1 cellular context compared by ENCODE assay signal in the genomic region with DNA sequence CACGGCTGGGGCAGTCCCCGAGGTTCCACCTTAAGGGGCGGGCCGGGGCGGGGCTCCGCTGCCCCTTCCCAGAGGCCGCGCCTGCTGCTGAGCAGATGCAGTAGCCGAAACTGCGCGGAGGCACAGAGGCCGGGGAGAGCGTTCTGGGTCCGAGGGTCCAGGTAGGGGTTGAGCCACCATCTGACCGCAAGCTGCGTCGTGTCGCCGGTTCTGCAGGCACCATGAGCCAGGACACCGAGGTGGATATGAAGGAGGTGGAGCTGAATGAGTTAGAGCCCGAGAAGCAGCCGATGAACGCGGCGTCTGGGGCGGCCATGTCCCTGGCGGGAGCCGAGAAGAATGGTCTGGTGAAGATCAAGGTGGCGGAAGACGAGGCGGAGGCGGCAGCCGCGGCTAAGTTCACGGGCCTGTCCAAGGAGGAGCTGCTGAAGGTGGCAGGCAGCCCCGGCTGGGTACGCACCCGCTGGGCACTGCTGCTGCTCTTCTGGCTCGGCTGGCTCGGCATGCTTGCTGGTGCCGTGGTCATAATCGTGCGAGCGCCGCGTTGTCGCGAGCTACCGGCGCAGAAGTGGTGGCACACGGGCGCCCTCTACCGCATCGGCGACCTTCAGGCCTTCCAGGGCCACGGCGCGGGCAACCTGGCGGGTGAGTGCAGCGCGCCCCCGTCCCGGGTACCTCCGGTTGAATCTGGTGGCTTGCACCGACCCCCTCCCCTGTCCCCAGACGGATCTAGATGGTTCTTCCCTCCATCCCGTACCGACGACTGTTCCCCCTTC.
TF ChIP-seq lines count a peak whose summit lies in the region.

A gene (plus strand): TSS at position 94 of the 776 bp plus-strand sequence. CDS start 128 bp downstream, at position 222.

TF ChIP-seq in HepG2, 621 proteins besides CTCF, POLR2A, EP300 and RAD21 (continued from another document and continues in another):
- TF ChIP-seq, protein P1, sequence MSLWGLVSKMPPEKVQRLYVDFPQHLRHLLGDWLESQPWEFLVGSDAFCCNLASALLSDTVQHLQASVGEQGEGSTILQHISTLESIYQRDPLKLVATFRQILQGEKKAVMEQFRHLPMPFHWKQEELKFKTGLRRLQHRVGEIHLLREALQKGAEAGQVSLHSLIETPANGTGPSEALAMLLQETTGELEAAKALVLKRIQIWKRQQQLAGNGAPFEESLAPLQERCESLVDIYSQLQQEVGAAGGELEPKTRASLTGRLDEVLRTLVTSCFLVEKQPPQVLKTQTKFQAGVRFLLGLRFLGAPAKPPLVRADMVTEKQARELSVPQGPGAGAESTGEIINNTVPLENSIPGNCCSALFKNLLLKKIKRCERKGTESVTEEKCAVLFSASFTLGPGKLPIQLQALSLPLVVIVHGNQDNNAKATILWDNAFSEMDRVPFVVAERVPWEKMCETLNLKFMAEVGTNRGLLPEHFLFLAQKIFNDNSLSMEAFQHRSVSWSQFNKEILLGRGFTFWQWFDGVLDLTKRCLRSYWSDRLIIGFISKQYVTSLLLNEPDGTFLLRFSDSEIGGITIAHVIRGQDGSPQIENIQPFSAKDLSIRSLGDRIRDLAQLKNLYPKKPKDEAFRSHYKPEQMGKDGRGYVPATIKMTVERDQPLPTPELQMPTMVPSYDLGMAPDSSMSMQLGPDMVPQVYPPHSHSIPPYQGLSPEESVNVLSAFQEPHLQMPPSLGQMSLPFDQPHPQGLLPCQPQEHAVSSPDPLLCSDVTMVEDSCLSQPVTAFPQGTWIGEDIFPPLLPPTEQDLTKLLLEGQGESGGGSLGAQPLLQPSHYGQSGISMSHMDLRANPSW (CRISPR knock-in tag; IDR thresholded peaks at IDR 0.05; ENCODE audit: borderline replicate concordance): peak; percentile 93
- TF ChIP-seq ZNF296 (CRISPR knock-in tag; conservative IDR thresholded peaks at IDR 0.05) (peak; percentile 91; the same call in 1 of the 2 replicates), PHF5A (CRISPR knock-in tag; IDR thresholded peaks at IDR 0.05; ENCODE audit: low read depth, unreplicated experiment) (peak; percentile 34), SNAPC2 (CRISPR knock-in tag; IDR thresholded peaks at IDR 0.05) (no peak; the same call in none of the 2 replicates), NFYC (CRISPR knock-in tag; IDR thresholded peaks at IDR 0.05) (no peak), ZNF773 (CRISPR knock-in tag; IDR thresholded peaks at IDR 0.05; ENCODE audit: borderline replicate concordance) (peak; percentile 18), TBX3 (IDR thresholded peaks at IDR 0.05; ENCODE audit: borderline replicate concordance) (no peak), FOXP1 (IDR thresholded peaks at IDR 0.05) (no peak), FOXP1 (CRISPR knock-in tag; IDR thresholded peaks at IDR 0.05) (0 out of 2 replicates have a peak, but pooled peaks have one; percentile 7), ZBTB8A (CRISPR knock-in tag; IDR thresholded peaks at IDR 0.05; ENCODE audit: borderline replicate concordance, low read depth) (no peak), MATR3 (CRISPR knock-in tag; IDR thresholded peaks at IDR 0.05) (no peak), ZSCAN29 (CRISPR knock-in tag; conservative IDR thresholded peaks at IDR 0.05) (no peak), ETV6 (CRISPR knock-in tag; conservative IDR thresholded peaks at IDR 0.05) (no peak), TRIM24 (CRISPR knock-in tag; IDR thresholded peaks at IDR 0.05) (no peak), MEIS2 (CRISPR knock-in tag; IDR thresholded peaks at IDR 0.05) (no peak), ZNF432 (CRISPR knock-in tag; IDR thresholded peaks at IDR 0.05; ENCODE audit: borderline replicate concordance) (no peak), ARNT (IDR thresholded peaks at IDR 0.05) (no peak), ZNF552 (CRISPR knock-in tag; IDR thresholded peaks at IDR 0.05; ENCODE audit: borderline replicate concordance) (no peak), GTF3A (CRISPR knock-in tag; conservative IDR thresholded peaks at IDR 0.05) (no peak), ZC3H4 (CRISPR knock-in tag; IDR thresholded peaks at IDR 0.05; ENCODE audit: borderline replicate concordance) (0 out of 2 replicates have a peak, but pooled peaks have one; percentile 6), RARA (CRISPR knock-in tag; IDR thresholded peaks at IDR 0.05) (peak; percentile 39), ZNF589 (CRISPR knock-in tag; conservative IDR thresholded peaks at IDR 0.05) (peak; percentile 92), CCDC6 (CRISPR knock-in tag; IDR thresholded peaks at IDR 0.05) (peak; percentile 85), ZNF577 (CRISPR knock-in tag; IDR thresholded peaks at IDR 0.05; ENCODE audit: borderline replicate concordance, low read depth) (peak; percentile 86; the same call in 1 of the 2 replicates)
- TF ChIP-seq, protein P2, sequence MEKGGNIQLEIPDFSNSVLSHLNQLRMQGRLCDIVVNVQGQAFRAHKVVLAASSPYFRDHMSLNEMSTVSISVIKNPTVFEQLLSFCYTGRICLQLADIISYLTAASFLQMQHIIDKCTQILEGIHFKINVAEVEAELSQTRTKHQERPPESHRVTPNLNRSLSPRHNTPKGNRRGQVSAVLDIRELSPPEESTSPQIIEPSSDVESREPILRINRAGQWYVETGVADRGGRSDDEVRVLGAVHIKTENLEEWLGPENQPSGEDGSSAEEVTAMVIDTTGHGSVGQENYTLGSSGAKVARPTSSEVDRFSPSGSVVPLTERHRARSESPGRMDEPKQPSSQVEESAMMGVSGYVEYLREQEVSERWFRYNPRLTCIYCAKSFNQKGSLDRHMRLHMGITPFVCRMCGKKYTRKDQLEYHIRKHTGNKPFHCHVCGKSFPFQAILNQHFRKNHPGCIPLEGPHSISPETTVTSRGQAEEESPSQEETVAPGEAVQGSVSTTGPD (CRISPR knock-in tag; IDR thresholded peaks at IDR 0.05): no peak
- TF ChIP-seq, protein P3, sequence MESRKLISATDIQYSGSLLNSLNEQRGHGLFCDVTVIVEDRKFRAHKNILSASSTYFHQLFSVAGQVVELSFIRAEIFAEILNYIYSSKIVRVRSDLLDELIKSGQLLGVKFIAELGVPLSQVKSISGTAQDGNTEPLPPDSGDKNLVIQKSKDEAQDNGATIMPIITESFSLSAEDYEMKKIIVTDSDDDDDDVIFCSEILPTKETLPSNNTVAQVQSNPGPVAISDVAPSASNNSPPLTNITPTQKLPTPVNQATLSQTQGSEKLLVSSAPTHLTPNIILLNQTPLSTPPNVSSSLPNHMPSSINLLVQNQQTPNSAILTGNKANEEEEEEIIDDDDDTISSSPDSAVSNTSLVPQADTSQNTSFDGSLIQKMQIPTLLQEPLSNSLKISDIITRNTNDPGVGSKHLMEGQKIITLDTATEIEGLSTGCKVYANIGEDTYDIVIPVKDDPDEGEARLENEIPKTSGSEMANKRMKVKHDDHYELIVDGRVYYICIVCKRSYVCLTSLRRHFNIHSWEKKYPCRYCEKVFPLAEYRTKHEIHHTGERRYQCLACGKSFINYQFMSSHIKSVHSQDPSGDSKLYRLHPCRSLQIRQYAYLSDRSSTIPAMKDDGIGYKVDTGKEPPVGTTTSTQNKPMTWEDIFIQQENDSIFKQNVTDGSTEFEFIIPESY (CRISPR knock-in tag; IDR thresholded peaks at IDR 0.05): no peak
- TF ChIP-seq, protein P4, sequence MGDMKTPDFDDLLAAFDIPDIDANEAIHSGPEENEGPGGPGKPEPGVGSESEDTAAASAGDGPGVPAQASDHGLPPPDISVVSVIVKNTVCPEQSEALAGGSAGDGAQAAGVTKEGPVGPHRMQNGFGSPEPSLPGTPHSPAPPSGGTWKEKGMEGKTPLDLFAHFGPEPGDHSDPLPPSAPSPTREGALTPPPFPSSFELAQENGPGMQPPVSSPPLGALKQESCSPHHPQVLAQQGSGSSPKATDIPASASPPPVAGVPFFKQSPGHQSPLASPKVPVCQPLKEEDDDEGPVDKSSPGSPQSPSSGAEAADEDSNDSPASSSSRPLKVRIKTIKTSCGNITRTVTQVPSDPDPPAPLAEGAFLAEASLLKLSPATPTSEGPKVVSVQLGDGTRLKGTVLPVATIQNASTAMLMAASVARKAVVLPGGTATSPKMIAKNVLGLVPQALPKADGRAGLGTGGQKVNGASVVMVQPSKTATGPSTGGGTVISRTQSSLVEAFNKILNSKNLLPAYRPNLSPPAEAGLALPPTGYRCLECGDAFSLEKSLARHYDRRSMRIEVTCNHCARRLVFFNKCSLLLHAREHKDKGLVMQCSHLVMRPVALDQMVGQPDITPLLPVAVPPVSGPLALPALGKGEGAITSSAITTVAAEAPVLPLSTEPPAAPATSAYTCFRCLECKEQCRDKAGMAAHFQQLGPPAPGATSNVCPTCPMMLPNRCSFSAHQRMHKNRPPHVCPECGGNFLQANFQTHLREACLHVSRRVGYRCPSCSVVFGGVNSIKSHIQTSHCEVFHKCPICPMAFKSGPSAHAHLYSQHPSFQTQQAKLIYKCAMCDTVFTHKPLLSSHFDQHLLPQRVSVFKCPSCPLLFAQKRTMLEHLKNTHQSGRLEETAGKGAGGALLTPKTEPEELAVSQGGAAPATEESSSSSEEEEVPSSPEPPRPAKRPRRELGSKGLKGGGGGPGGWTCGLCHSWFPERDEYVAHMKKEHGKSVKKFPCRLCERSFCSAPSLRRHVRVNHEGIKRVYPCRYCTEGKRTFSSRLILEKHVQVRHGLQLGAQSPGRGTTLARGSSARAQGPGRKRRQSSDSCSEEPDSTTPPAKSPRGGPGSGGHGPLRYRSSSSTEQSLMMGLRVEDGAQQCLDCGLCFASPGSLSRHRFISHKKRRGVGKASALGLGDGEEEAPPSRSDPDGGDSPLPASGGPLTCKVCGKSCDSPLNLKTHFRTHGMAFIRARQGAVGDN (CRISPR knock-in tag; IDR thresholded peaks at IDR 0.05): peak; percentile 96
- TF ChIP-seq, protein P5, sequence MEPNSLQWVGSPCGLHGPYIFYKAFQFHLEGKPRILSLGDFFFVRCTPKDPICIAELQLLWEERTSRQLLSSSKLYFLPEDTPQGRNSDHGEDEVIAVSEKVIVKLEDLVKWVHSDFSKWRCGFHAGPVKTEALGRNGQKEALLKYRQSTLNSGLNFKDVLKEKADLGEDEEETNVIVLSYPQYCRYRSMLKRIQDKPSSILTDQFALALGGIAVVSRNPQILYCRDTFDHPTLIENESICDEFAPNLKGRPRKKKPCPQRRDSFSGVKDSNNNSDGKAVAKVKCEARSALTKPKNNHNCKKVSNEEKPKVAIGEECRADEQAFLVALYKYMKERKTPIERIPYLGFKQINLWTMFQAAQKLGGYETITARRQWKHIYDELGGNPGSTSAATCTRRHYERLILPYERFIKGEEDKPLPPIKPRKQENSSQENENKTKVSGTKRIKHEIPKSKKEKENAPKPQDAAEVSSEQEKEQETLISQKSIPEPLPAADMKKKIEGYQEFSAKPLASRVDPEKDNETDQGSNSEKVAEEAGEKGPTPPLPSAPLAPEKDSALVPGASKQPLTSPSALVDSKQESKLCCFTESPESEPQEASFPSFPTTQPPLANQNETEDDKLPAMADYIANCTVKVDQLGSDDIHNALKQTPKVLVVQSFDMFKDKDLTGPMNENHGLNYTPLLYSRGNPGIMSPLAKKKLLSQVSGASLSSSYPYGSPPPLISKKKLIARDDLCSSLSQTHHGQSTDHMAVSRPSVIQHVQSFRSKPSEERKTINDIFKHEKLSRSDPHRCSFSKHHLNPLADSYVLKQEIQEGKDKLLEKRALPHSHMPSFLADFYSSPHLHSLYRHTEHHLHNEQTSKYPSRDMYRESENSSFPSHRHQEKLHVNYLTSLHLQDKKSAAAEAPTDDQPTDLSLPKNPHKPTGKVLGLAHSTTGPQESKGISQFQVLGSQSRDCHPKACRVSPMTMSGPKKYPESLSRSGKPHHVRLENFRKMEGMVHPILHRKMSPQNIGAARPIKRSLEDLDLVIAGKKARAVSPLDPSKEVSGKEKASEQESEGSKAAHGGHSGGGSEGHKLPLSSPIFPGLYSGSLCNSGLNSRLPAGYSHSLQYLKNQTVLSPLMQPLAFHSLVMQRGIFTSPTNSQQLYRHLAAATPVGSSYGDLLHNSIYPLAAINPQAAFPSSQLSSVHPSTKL (CRISPR knock-in tag; IDR thresholded peaks at IDR 0.05): peak; percentile 20; the same call in 1 of the 2 replicates
- TF ChIP-seq, protein P6, sequence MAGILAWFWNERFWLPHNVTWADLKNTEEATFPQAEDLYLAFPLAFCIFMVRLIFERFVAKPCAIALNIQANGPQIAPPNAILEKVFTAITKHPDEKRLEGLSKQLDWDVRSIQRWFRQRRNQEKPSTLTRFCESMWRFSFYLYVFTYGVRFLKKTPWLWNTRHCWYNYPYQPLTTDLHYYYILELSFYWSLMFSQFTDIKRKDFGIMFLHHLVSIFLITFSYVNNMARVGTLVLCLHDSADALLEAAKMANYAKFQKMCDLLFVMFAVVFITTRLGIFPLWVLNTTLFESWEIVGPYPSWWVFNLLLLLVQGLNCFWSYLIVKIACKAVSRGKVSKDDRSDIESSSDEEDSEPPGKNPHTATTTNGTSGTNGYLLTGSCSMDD (CRISPR knock-in tag; IDR thresholded peaks at IDR 0.05): no peak
- TF ChIP-seq, protein P7, sequence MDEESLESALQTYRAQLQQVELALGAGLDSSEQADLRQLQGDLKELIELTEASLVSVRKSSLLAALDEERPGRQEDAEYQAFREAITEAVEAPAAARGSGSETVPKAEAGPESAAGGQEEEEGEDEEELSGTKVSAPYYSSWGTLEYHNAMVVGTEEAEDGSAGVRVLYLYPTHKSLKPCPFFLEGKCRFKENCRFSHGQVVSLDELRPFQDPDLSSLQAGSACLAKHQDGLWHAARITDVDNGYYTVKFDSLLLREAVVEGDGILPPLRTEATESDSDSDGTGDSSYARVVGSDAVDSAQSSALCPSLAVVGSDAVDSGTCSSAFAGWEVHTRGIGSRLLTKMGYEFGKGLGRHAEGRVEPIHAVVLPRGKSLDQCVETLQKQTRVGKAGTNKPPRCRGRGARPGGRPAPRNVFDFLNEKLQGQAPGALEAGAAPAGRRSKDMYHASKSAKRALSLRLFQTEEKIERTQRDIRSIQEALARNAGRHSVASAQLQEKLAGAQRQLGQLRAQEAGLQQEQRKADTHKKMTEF (CRISPR knock-in tag; IDR thresholded peaks at IDR 0.05): peak; percentile 78; the same call in 1 of the 2 replicates
- TF ChIP-seq, protein P8, sequence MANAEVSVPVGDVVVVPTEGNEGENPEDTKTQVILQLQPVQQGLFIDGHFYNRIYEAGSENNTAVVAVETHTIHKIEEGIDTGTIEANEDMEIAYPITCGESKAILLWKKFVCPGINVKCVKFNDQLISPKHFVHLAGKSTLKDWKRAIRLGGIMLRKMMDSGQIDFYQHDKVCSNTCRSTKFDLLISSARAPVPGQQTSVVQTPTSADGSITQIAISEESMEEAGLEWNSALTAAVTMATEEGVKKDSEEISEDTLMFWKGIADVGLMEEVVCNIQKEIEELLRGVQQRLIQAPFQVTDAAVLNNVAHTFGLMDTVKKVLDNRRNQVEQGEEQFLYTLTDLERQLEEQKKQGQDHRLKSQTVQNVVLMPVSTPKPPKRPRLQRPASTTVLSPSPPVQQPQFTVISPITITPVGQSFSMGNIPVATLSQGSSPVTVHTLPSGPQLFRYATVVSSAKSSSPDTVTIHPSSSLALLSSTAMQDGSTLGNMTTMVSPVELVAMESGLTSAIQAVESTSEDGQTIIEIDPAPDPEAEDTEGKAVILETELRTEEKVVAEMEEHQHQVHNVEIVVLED (CRISPR knock-in tag; IDR thresholded peaks at IDR 0.05; ENCODE audit: borderline replicate concordance): no peak; the same call in 1 of the 2 replicates
- TF ChIP-seq, protein P9, sequence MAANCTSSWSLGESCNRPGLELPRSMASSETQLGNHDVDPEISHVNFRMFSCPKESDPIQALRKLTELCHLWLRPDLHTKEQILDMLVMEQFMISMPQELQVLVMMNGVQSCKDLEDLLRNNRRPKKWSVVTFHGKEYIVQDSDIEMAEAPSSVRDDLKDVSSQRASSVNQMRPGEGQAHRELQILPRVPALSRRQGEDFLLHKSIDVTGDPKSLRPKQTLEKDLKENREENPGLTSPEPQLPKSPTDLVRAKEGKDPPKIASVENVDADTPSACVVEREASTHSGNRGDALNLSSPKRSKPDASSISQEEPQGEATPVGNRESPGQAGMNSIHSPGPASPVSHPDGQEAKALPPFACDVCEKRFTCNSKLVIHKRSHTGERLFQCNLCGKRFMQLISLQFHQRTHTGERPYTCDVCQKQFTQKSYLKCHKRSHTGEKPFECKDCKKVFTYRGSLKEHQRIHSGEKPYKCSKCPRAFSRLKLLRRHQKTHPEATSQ (CRISPR knock-in tag; IDR thresholded peaks at IDR 0.05; ENCODE audit: borderline replicate concordance): no peak; the same call in none of the 2 replicates
